In the genomic region with DNA sequence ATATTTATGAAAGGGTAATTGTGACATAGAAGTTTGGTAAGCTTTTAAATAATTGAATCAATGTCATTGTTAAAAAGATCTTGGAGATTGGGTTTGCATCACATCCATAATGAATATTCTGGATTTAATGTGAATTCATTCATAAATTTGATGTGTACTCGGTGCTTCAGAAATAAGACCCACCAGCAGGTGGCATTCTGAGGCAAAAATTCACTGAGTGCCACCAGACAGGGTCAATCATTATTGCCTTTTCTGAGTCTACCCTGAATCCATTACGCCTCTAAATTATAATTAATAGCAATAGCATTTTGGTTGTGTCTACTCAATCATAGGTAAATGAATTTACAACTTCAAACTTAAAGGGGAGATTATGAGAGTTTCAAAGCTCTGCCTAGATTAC, we compare ENCODE assay signal across 10 cellular contexts. TPM values are rescaled to one million over a fixed set of nuclear protein-coding genes. Genes with fewer than 3 reads are reported as not detected.
DNase-seq lines count a peak whose midpoint lies in the region; ATAC-seq and TF ChIP-seq lines count a peak whose summit lies in the region.
"Had no signal": no experiment of that assay in that cellular context is flagged by ENCODE, and none has a peak within 500 bp of the region (broad histone marks: within the 10 kb centered on the region; RNA-seq: fewer than 3 reads in every experiment).

No MANE protein-coding gene starts in this region.

- H3K9ac ChIP-seq in neural cell (ENCODE audit: low read length) (no peak overlapping the region), mesendoderm (ENCODE audit: low read length) (no peak overlapping the region)

- DNase-seq in ELR (ENCODE audit: low read depth) = peak; percentile 13
- DNase-seq in Kasumi-1 (lab: John Stamatoyannopoulos, UW) = peak; percentile 3 to 4
- no peak for DNase-seq in mucosa of descending colon
- no peak for DNase-seq in C1 segment of cervical spinal cord (lab: John Stamatoyannopoulos, UW)
- no peak for DNase-seq in mesendoderm
- DNase-seq: stimulated activated CD4-positive, alpha-beta T cell treated with anti-CD3 and anti-CD28 coated beads, Interleukin-15, amount 100 ng/mL, for 24 hours had no signal

- H3K27me3 Mint-ChIP-seq in brain = peaks cover 20% of the 10 kb centered on the region

- H3K4me1 ChIP-seq in mucosa of descending colon (ENCODE audit: low read depth) (no peaks in the 10 kb centered on the region), mesendoderm (ENCODE audit: control insufficient read depth, low read depth, low read length) (no peaks in the 10 kb centered on the region)

- no peak overlapping the region for H2BK120ac ChIP-seq in mesendoderm (ENCODE audit: low read depth, low read length)

- no peak overlapping the region for H4K8ac ChIP-seq in mesendoderm (ENCODE audit: low read depth, low read length)

- intact Hi-C loops in mucosa of descending colon (cut with DNase I, micrococcal nuclease) = no loop called here

- TF ChIP-seq EP300 in neural cell (conservative IDR thresholded peaks at IDR 0.05; ENCODE audit: poor library complexity, severe bottlenecking) = no peak

- H3K9me2 ChIP-seq in neural cell (ENCODE audit: insufficient read depth, low read length) = no peaks in the 10 kb centered on the region

- no peak overlapping the region for H3K56ac ChIP-seq in mesendoderm (ENCODE audit: low read length)

- TF ChIP-seq RAD21 in neural cell (conservative IDR thresholded peaks at IDR 0.05) = peak; percentile 72

- H3K9me3 Mint-ChIP-seq in brain = no peaks in the 10 kb centered on the region

- no peaks in the 10 kb centered on the region for H4K20me1 ChIP-seq in neural cell (ENCODE audit: insufficient read depth)

- H3K79me2 ChIP-seq in neural cell (replicated peaks; ENCODE audit: insufficient read depth, low read length) (no peaks in the 10 kb centered on the region), mesendoderm (ENCODE audit: control insufficient read depth, insufficient read depth, low read length) (no peaks in the 10 kb centered on the region)

- no peak overlapping the region for H3K27ac ChIP-seq in neural cell (ENCODE audit: low read length)
- H3K27ac ChIP-seq in mesendoderm (ENCODE audit: low read depth, low read length) = no peak overlapping the region

- no peaks in the 10 kb centered on the region for H3K9me3 ChIP-seq in neural cell (ENCODE audit: low read length)
- H3K9me3 ChIP-seq in mucosa of descending colon = no peaks in the 10 kb centered on the region

- no peak overlapping the region for H3K4me2 ChIP-seq in neural cell (ENCODE audit: low read length)
- H3K4me2 ChIP-seq in mesendoderm (ENCODE audit: low read length) = no peak overlapping the region

- H2BK15ac ChIP-seq in mesendoderm (replicated peaks; ENCODE audit: low read depth) = no peak overlapping the region

- no peak overlapping the region for H3K4ac ChIP-seq in mesendoderm (ENCODE audit: low read depth, low read length)

- H3K4me3 Mint-ChIP-seq in brain = peak overlapping the region in 4 of 5 experiments; percentile 30 to 78 (median 58)

- no peak overlapping the region for H4K5ac ChIP-seq in mesendoderm (ENCODE audit: low read length)

- H3K27ac Mint-ChIP-seq in brain = no peak overlapping the region

- no peak overlapping the region for H2BK5ac ChIP-seq in mesendoderm (ENCODE audit: low read length)

- H2AK5ac ChIP-seq in mesendoderm (ENCODE audit: low read length) = no peak overlapping the region

- H3K27me3 ChIP-seq in neural cell (ENCODE audit: insufficient read depth, low read depth, low read length) (peaks cover 41% of the 10 kb centered on the region), mesendoderm (ENCODE audit: insufficient read depth, low read length, poor library complexity) (no peaks in the 10 kb centered on the region)

- H3K23ac ChIP-seq in mesendoderm (ENCODE audit: low read length) = no peak overlapping the region

- no peaks in the 10 kb centered on the region for H3K36me3 ChIP-seq in neural cell (ENCODE audit: insufficient read depth, low read length)
- no peaks in the 10 kb centered on the region for H3K36me3 ChIP-seq in mucosa of descending colon (ENCODE audit: low read depth)
- no peaks in the 10 kb centered on the region for H3K36me3 ChIP-seq in mesendoderm (ENCODE audit: control insufficient read depth, insufficient read depth, low read length)

- TF ChIP-seq CTCF in brain (conservative IDR thresholded peaks at IDR 0.05) (peak; percentile 38 to 65), neural cell (IDR thresholded peaks at IDR 0.05; ENCODE audit: poor library complexity, severe bottlenecking) (peak; percentile 71), mucosa of descending colon (IDR thresholded peaks at IDR 0.05) (no peak)

- H3K36me3 Mint-ChIP-seq in brain = no peaks in the 10 kb centered on the region

- H2AFZ ChIP-seq in neural cell (ENCODE audit: low read depth, low read length) = no peak overlapping the region

- no peaks in the 10 kb centered on the region for H3F3A ChIP-seq in neural cell (ENCODE audit: insufficient read depth, low read length, poor library complexity, severe bottlenecking)

- H3K79me1 ChIP-seq in mesendoderm (ENCODE audit: low read length) = no peaks in the 10 kb centered on the region

- WGBS in mesendoderm (ENCODE audit: extremely low coverage, insufficient coverage, low lambda C conversion rate) = no CpG with 5 or more reads among the region's 2 CpGs

- H3K18ac ChIP-seq in mesendoderm (ENCODE audit: low read length) = no peak overlapping the region

- H3K4me3 ChIP-seq in neural cell (ENCODE audit: low read length) = peak overlapping the region; percentile 59
- no peak overlapping the region for H3K4me3 ChIP-seq in mucosa of descending colon
- H3K4me3 ChIP-seq in mesendoderm (ENCODE audit: low read length) = no peak overlapping the region

- ATAC-seq in mucosa of descending colon = no peak
- ATAC-seq: esophagus mucosa had no signal

- no peaks in the 10 kb centered on the region for H3K4me1 Mint-ChIP-seq in brain

TF ChIP-seq in neural cell, 6 proteins besides CTCF, POLR2A, EP300 and RAD21:
- TF ChIP-seq POLR2AphosphoS5 (IDR thresholded peaks at IDR 0.05) (no peak), SMC3 (conservative IDR thresholded peaks at IDR 0.05; ENCODE audit: poor library complexity) (peak; percentile 81)

RNA-seq across cellular contexts. Expression of a gene that starts 1.0 kb away (rescaled TPM):
- not detected for polyA plus RNA-seq in brain (ENCODE audit: insufficient read depth, low read depth, low replicate concordance)
- polyA plus RNA-seq in neural cell = 0.38 and 1.5 TPM in 2 replicates
- polyA minus RNA-seq in neural cell = 1.2 and 1.4 TPM in 2 replicates
- total RNA-seq in mucosa of descending colon = under 1 TPM in 1 of 3 donors, not detected in 2; 0.16 TPM
- polyA plus RNA-seq in mesendoderm (2013, experiment 1 of 2) = 0.08 TPM
- 0.11 TPM for polyA plus RNA-seq in mesendoderm (2013, experiment 2 of 2)
- total RNA-seq: esophagus mucosa, mesenteric fat pad had no signal

Comparison
In these comparisons a context has a peak if more than half of its experiments do, and no peak if none do; other contexts are left out.
1. DNase-seq: peak in ELR (single experiment) and Kasumi-1 (2 of 2); none in mucosa of descending colon (0 of 3), C1 segment of cervical spinal cord (0 of 14) and mesendoderm (single experiment).